In the genomic region with DNA sequence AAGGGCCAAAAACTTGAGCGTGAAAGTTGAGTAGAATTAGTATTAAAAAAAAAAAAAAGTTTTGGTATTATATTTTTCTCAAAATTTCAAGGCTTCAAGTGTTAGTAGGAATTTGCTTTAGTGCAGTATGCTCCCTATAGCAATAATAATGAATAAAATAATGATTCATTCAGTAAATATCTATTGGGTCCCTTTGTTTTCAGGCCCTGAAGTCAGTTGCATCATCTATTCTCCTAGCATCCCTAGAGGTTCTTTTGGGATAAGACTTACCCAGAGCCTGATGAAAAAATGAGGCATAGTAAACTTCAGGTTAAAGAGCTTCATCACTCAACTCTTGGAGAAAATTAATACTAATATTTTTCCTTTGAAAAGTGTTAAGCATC, we compare ENCODE assay signal across 8 cellular contexts. TPM values are rescaled to one million over a fixed set of nuclear protein-coding genes. Genes with fewer than 3 reads are reported as not detected.
DNase-seq lines count a peak whose midpoint lies in the region; ATAC-seq and TF ChIP-seq lines count a peak whose summit lies in the region.

No MANE protein-coding gene starts in this region.

- no peak for ATAC-seq in activated naive CD4-positive, alpha-beta T cell treated with anti-CD3 and anti-CD28 coated beads, Interleukin-2, amount 50 U/mL, for 72 hours

- TF ChIP-seq CTCF in tibial artery (IDR thresholded peaks at IDR 0.05), result no peak

- peaks cover 0 to 27% (median 19%) of the 10 kb centered on the region in 4 donors for H3K4me1 ChIP-seq in tibial artery

- CTCF ChIA-PET in activated naive CD4-positive, alpha-beta T cell treated with anti-CD3 and anti-CD28 coated beads for 36 hours (lab: Charles Lee), result interaction anchor here (1.0 to 1.4 kb wide), 2 partner anchors 107 to 370 kb away, joined by 3 read pairs; no protein-coding TSS in a partner anchor

- peak overlapping the region; percentile 84 to 95 for H3K4me3 ChIP-seq in tibial artery

- H3K27ac Mint-ChIP-seq in activated naive CD4-positive, alpha-beta T cell treated with anti-CD3 and anti-CD28 coated beads for 36 hours, result peak overlapping the region; percentile 56
- H3K27ac Mint-ChIP-seq in activated naive CD4-positive, alpha-beta T cell treated with anti-CD3 and anti-CD28 coated beads, Interleukin-2, amount 50 U/mL, for 72 hours, result peak overlapping the region in 1 of 2 donors; percentile 22
- H3K27ac Mint-ChIP-seq in activated T-helper 1 cell treated with anti-CD3 and anti-CD28 coated beads, Interleukin-12 subunit alpha, Interleukin-12 subunit beta, Interleukin-2, Interleukin-4 antibody, amounts not matched to agents 30 ng/mL and 10 ng/mL and 1 ng/mL, durations not matched to agents 14 hours and 24 hours and 36 hours, result no peak overlapping the region
- H3K27ac Mint-ChIP-seq in immature natural killer cell, result no peak overlapping the region

- intact Hi-C loops in activated naive CD4-positive, alpha-beta T cell treated with anti-CD3 and anti-CD28 coated beads for 36 hours (cut with micrococcal nuclease), result loop anchor here (1.0 to 5.0 kb wide), 7 partner anchors 51 to 1532 kb away; a partner anchor contains a TSS
- intact Hi-C loops in activated T-helper 1 cell treated with anti-CD3 and anti-CD28 coated beads, Interleukin-12 subunit alpha, Interleukin-12 subunit beta, Interleukin-2, Interleukin-4 antibody, amounts not matched to agents 30 ng/mL and 10 ng/mL and 1 ng/mL, durations not matched to agents 14 hours and 24 hours and 36 hours (cut with micrococcal nuclease), result loop anchor here (1.0 to 5.0 kb wide), 6 partner anchors 20 to 327 kb away; a partner anchor contains a TSS
- intact Hi-C loops in tibial artery (cut with DNase I; ENCODE audit: low total_unique reads) (no loop called here), posterior cingulate gyrus (cut with DNase I) (loop anchor here (10.0 kb wide), 1 partner anchor 150 kb away; a partner anchor contains a TSS)

- peak overlapping the region in 1 of 2 donors; percentile 80 for H3K27ac ChIP-seq in tibial artery

- peak overlapping the region; percentile 95 for H3K4me3 Mint-ChIP-seq in activated naive CD4-positive, alpha-beta T cell treated with anti-CD3 and anti-CD28 coated beads for 36 hours
- H3K4me3 Mint-ChIP-seq in activated T-helper 1 cell treated with anti-CD3 and anti-CD28 coated beads, Interleukin-12 subunit alpha, Interleukin-12 subunit beta, Interleukin-2, Interleukin-4 antibody, amounts not matched to agents 30 ng/mL and 10 ng/mL and 1 ng/mL, durations not matched to agents 14 hours and 24 hours and 36 hours, result peak overlapping the region; percentile 94
- H3K4me3 Mint-ChIP-seq in immature natural killer cell, result peak overlapping the region; percentile 89 to 93 (median 91)

- H3K9me3 Mint-ChIP-seq in activated naive CD4-positive, alpha-beta T cell treated with anti-CD3 and anti-CD28 coated beads for 36 hours, result no peaks in the 10 kb centered on the region
- H3K9me3 Mint-ChIP-seq in activated naive CD4-positive, alpha-beta T cell treated with anti-CD3 and anti-CD28 coated beads, Interleukin-2, amount 50 U/mL, for 72 hours, result no peaks in the 10 kb centered on the region
- H3K9me3 Mint-ChIP-seq in activated T-helper 1 cell treated with anti-CD3 and anti-CD28 coated beads, Interleukin-12 subunit alpha, Interleukin-12 subunit beta, Interleukin-2, Interleukin-4 antibody, amounts not matched to agents 30 ng/mL and 10 ng/mL and 1 ng/mL, durations not matched to agents 14 hours and 24 hours and 36 hours, result no peaks in the 10 kb centered on the region
- no peaks in the 10 kb centered on the region for H3K9me3 Mint-ChIP-seq in immature natural killer cell

- no peaks in the 10 kb centered on the region for H3K36me3 ChIP-seq in tibial artery

- H3K27me3 ChIP-seq in tibial artery, result no peaks in the 10 kb centered on the region

- H3K36me3 Mint-ChIP-seq in activated naive CD4-positive, alpha-beta T cell treated with anti-CD3 and anti-CD28 coated beads for 36 hours (ENCODE audit: low read depth), result peaks cover 2% of the 10 kb centered on the region
- H3K36me3 Mint-ChIP-seq in activated naive CD4-positive, alpha-beta T cell treated with anti-CD3 and anti-CD28 coated beads, Interleukin-2, amount 50 U/mL, for 72 hours, result peaks cover 2% of the 10 kb centered on the region in 2 donors
- no peaks in the 10 kb centered on the region for H3K36me3 Mint-ChIP-seq in activated T-helper 1 cell treated with anti-CD3 and anti-CD28 coated beads, Interleukin-12 subunit alpha, Interleukin-12 subunit beta, Interleukin-2, Interleukin-4 antibody, amounts not matched to agents 30 ng/mL and 10 ng/mL and 1 ng/mL, durations not matched to agents 14 hours and 24 hours and 36 hours (ENCODE audit: low read depth)
- H3K36me3 Mint-ChIP-seq in immature natural killer cell, result no peaks in the 10 kb centered on the region

- H3K9me3 ChIP-seq in tibial artery, result no peaks in the 10 kb centered on the region

- H3K4me1 Mint-ChIP-seq in activated naive CD4-positive, alpha-beta T cell treated with anti-CD3 and anti-CD28 coated beads for 36 hours (ENCODE audit: low read depth), result peaks cover 17% of the 10 kb centered on the region
- peaks cover 26% of the 10 kb centered on the region for H3K4me1 Mint-ChIP-seq in activated T-helper 1 cell treated with anti-CD3 and anti-CD28 coated beads, Interleukin-12 subunit alpha, Interleukin-12 subunit beta, Interleukin-2, Interleukin-4 antibody, amounts not matched to agents 30 ng/mL and 10 ng/mL and 1 ng/mL, durations not matched to agents 14 hours and 24 hours and 36 hours (ENCODE audit: low read depth)
- peaks cover 27 to 33% of the 10 kb centered on the region in 2 donors for H3K4me1 Mint-ChIP-seq in immature natural killer cell

- DNase-seq in activated naive CD4-positive, alpha-beta T cell treated with anti-CD3 and anti-CD28 coated beads for 36 hours, result no peak
- DNase-seq in activated naive CD4-positive, alpha-beta T cell treated with anti-CD3 and anti-CD28 coated beads, Interleukin-2, amount 50 U/mL, for 72 hours (ENCODE audit: low spot score in 2 of 2), result no peak
- no peak for DNase-seq in activated T-helper 1 cell treated with anti-CD3 and anti-CD28 coated beads, Interleukin-12 subunit alpha, Interleukin-12 subunit beta, Interleukin-2, Interleukin-4 antibody, amounts not matched to agents 30 ng/mL and 10 ng/mL and 1 ng/mL, durations not matched to agents 14 hours and 24 hours and 36 hours (ENCODE audit: low spot score)
- DNase-seq in immature natural killer cell (no peak), tibial artery (no peak), germinal center (ENCODE audit: low spot score) (no peak), AG20443 (ENCODE audit: low spot score) (no peak), posterior cingulate gyrus (no peak)

- H3K27me3 Mint-ChIP-seq in activated naive CD4-positive, alpha-beta T cell treated with anti-CD3 and anti-CD28 coated beads for 36 hours (ENCODE audit: low read depth), result no peaks in the 10 kb centered on the region
- H3K27me3 Mint-ChIP-seq in activated T-helper 1 cell treated with anti-CD3 and anti-CD28 coated beads, Interleukin-12 subunit alpha, Interleukin-12 subunit beta, Interleukin-2, Interleukin-4 antibody, amounts not matched to agents 30 ng/mL and 10 ng/mL and 1 ng/mL, durations not matched to agents 14 hours and 24 hours and 36 hours (ENCODE audit: insufficient read depth), result no peaks in the 10 kb centered on the region
- H3K27me3 Mint-ChIP-seq in immature natural killer cell (ENCODE audit: low read depth in 3 of 3), result peaks cover 2 to 3% (median 2%) of the 10 kb centered on the region in 3 donors

RNA-seq across cellular contexts. Expression of a gene that starts 1.1 kb away (rescaled TPM):
- total RNA-seq in activated naive CD4-positive, alpha-beta T cell treated with anti-CD3 and anti-CD28 coated beads for 36 hours, result 10 to 100 TPM; 54.0 to 55.1 TPM
- 10 to 100 TPM; 51.8 to 58.4 TPM for total RNA-seq in activated naive CD4-positive, alpha-beta T cell treated with anti-CD3 and anti-CD28 coated beads, Interleukin-2, amount 50 U/mL, for 72 hours
- 69.1 and 70.1 TPM in 2 replicates for total RNA-seq in activated T-helper 1 cell treated with anti-CD3 and anti-CD28 coated beads, Interleukin-12 subunit alpha, Interleukin-12 subunit beta, Interleukin-2, Interleukin-4 antibody, amounts not matched to agents 30 ng/mL and 10 ng/mL and 1 ng/mL, durations not matched to agents 14 hours and 24 hours and 36 hours
- 1 to 10 TPM in 2 of 3 donors, under 1 TPM in 1; 0.16 to 6.1 (median 3.2) TPM for polyA plus RNA-seq in immature natural killer cell

RNA-seq across cellular contexts. Expression of a gene that starts 20.3 kb away (rescaled TPM):
- total RNA-seq in activated naive CD4-positive, alpha-beta T cell treated with anti-CD3 and anti-CD28 coated beads for 36 hours, result 10 to 100 TPM; 40.4 to 43.0 TPM
- 10 to 100 TPM; 58.4 to 88.6 TPM for total RNA-seq in activated naive CD4-positive, alpha-beta T cell treated with anti-CD3 and anti-CD28 coated beads, Interleukin-2, amount 50 U/mL, for 72 hours
- 51.6 and 52.8 TPM in 2 replicates for total RNA-seq in activated T-helper 1 cell treated with anti-CD3 and anti-CD28 coated beads, Interleukin-12 subunit alpha, Interleukin-12 subunit beta, Interleukin-2, Interleukin-4 antibody, amounts not matched to agents 30 ng/mL and 10 ng/mL and 1 ng/mL, durations not matched to agents 14 hours and 24 hours and 36 hours
- polyA plus RNA-seq in immature natural killer cell, result 10 to 100 TPM; 20.0 to 34.3 (median 26.9) TPM

RNA-seq across cellular contexts. Expression of a gene that starts 51.5 kb away (rescaled TPM):
- total RNA-seq in activated naive CD4-positive, alpha-beta T cell treated with anti-CD3 and anti-CD28 coated beads for 36 hours, result 1 to 10 TPM; 8.1 to 9.1 TPM
- total RNA-seq in activated naive CD4-positive, alpha-beta T cell treated with anti-CD3 and anti-CD28 coated beads, Interleukin-2, amount 50 U/mL, for 72 hours, result 10 to 100 TPM in 1 of 2 donors, 1 to 10 TPM in 1; 8.6 to 11.2 TPM
- 20.1 and 20.6 TPM in 2 replicates for total RNA-seq in activated T-helper 1 cell treated with anti-CD3 and anti-CD28 coated beads, Interleukin-12 subunit alpha, Interleukin-12 subunit beta, Interleukin-2, Interleukin-4 antibody, amounts not matched to agents 30 ng/mL and 10 ng/mL and 1 ng/mL, durations not matched to agents 14 hours and 24 hours and 36 hours
- 1 to 10 TPM; 4.7 to 6.5 (median 6.5) TPM for polyA plus RNA-seq in immature natural killer cell
